In the genomic region with DNA sequence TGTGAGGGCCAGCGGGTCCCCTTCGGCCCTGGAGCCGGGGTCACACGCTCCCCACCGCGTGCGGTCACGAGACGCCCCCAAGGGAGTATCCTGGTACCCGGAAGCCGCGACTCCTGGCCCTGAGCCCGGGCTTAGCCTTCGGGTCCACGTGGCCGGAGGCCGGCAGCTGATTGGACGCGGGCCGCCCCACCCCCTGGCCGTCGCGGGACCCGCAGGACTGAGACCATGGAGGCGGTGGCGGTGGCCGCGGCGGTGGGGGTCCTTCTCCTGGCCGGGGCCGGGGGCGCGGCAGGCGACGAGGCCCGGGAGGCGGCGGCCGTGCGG, we compare ENCODE assay signal across 1 cellular context.
TF ChIP-seq lines count a peak whose summit lies in the region.

A gene (plus strand): TSS at position 194 of the 324 bp plus-strand sequence. CDS start 32 bp downstream, at position 226.

TF ChIP-seq in H1, 55 proteins besides CTCF, POLR2A, EP300 and RAD21 (continued from another document):
- TF ChIP-seq JUND (IDR thresholded peaks at IDR 0.05; ENCODE audit: low read length) (no peak), SIN3A (conservative IDR thresholded peaks at IDR 0.05 in 1 of 2, IDR thresholded peaks at IDR 0.05 in 1 of 2; ENCODE audit: low read depth in 1 of 2, low read length in 2 of 2) (peak; percentile 11 to 68; a peak in 2 of 4 replicates), BCL11A (IDR thresholded peaks at IDR 0.05; ENCODE audit: low read depth in 2 of 2, low read length in 2 of 2) (no peak), SRF (IDR thresholded peaks at IDR 0.05; ENCODE audit: low read depth, low read length) (no peak), MAFK (IDR thresholded peaks at IDR 0.05; ENCODE audit: low read depth, low read length) (no peak), KDM4A (IDR thresholded peaks at IDR 0.05; ENCODE audit: low read depth, low read length, severe bottlenecking) (peak; percentile 54), TAF1 (IDR thresholded peaks at IDR 0.05; ENCODE audit: low read depth, low read length) (no peak; the same call in 1 of the 2 replicates), SP2 (IDR thresholded peaks at IDR 0.05; ENCODE audit: low read length) (no peak), ASH2L (IDR thresholded peaks at IDR 0.05; ENCODE audit: low read length) (peak; percentile 9)
- TF ChIP-seq, protein P1, sequence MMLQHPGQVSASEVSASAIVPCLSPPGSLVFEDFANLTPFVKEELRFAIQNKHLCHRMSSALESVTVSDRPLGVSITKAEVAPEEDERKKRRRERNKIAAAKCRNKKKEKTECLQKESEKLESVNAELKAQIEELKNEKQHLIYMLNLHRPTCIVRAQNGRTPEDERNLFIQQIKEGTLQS (IDR thresholded peaks at IDR 0.05; ENCODE audit: insufficient read depth, low read depth, low read length), result peak; percentile 73; the same call in 1 of the 2 replicates
- TF ChIP-seq, protein P2, sequence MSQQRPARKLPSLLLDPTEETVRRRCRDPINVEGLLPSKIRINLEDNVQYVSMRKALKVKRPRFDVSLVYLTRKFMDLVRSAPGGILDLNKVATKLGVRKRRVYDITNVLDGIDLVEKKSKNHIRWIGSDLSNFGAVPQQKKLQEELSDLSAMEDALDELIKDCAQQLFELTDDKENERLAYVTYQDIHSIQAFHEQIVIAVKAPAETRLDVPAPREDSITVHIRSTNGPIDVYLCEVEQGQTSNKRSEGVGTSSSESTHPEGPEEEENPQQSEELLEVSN (IDR thresholded peaks at IDR 0.05), result peak; percentile 63; the same call in 1 of the 2 replicates
